ENCODE assay signal across 8 cellular contexts in genomic region chr5:54902817-54903473, GRCh38.
DNase-seq lines count a peak whose midpoint lies in the region; ATAC-seq and TF ChIP-seq lines count a peak whose summit lies in the region.

No MANE protein-coding gene starts in this region.

- no peaks in the 10 kb centered on the region for H3K36me3 Mint-ChIP-seq in activated naive CD4-positive, alpha-beta T cell treated with anti-CD3 and anti-CD28 coated beads, Interleukin-2, amount 10 ng/mL, durations not matched to agents 7 days and 5 days
- no peaks in the 10 kb centered on the region for H3K36me3 Mint-ChIP-seq in type B pancreatic cell

- TF ChIP-seq CTCF in type B pancreatic cell (conservative IDR thresholded peaks at IDR 0.05), result no peak

- peaks cover 45% of the 10 kb centered on the region for H3K4me1 Mint-ChIP-seq in activated naive CD4-positive, alpha-beta T cell treated with anti-CD3 and anti-CD28 coated beads, Interleukin-2, amount 10 ng/mL, durations not matched to agents 7 days and 5 days
- H3K4me1 Mint-ChIP-seq in type B pancreatic cell (ENCODE audit: unreplicated experiment), result peaks cover 5% of the 10 kb centered on the region

- peak overlapping the region; percentile 19 for H3K4me3 Mint-ChIP-seq in activated naive CD4-positive, alpha-beta T cell treated with anti-CD3 and anti-CD28 coated beads, Interleukin-2, amount 10 ng/mL, durations not matched to agents 7 days and 5 days
- H3K4me3 Mint-ChIP-seq in type B pancreatic cell, result no peak overlapping the region

- CTCF ChIA-PET in activated naive CD4-positive, alpha-beta T cell treated with anti-CD3 and anti-CD28 coated beads, Interleukin-2, amount 10 ng/mL, durations not matched to agents 7 days and 5 days (lab: Charles Lee), result interaction anchor here (0.7 to 8.9 kb wide), 14 partner anchors 8 to 386 kb away, joined by 3 to 148 read pairs (median 4); partner anchors contain the start of genes GPX8 and SNX18

- ATAC-seq in GM18511 (IDR thresholded peaks at IDR 0.05; ENCODE audit: unreplicated experiment), result peak; percentile 100
- ATAC-seq in GM21723 (IDR thresholded peaks at IDR 0.05; ENCODE audit: unreplicated experiment), result peak; percentile 100

- H3K27ac Mint-ChIP-seq in activated naive CD4-positive, alpha-beta T cell treated with anti-CD3 and anti-CD28 coated beads, Interleukin-2, amount 10 ng/mL, durations not matched to agents 7 days and 5 days, result peak overlapping the region; percentile 36
- no peak overlapping the region for H3K27ac Mint-ChIP-seq in type B pancreatic cell

- DNase-seq in LHCN-M2 (ENCODE audit: low read depth), result peak; percentile 100
- peak; percentile 77 for DNase-seq in activated naive CD4-positive, alpha-beta T cell treated with anti-CD3 and anti-CD28 coated beads, Interleukin-2, amount 10 ng/mL, durations not matched to agents 7 days and 5 days
- peak; percentile 28 to 49 (median 30) for DNase-seq in stimulated activated CD4-positive, alpha-beta T cell treated with anti-CD3 and anti-CD28 coated beads, Interleukin-12 subunit alpha, Interleukin-12 subunit beta, amount 100 ng/mL, for 48 hours (ENCODE audit: low read depth in 2 of 3, low spot score in 1 of 3)
- no peak for DNase-seq in cerebellar cortex (ENCODE audit: low spot score)
- no peak for DNase-seq in effector CD8-positive, alpha-beta T cell (lab: John Stamatoyannopoulos, UW)
- no peak for DNase-seq in type B pancreatic cell (ENCODE audit: extremely low spot score, unreplicated experiment)

- peaks cover 51% of the 10 kb centered on the region for H3K27me3 Mint-ChIP-seq in activated naive CD4-positive, alpha-beta T cell treated with anti-CD3 and anti-CD28 coated beads, Interleukin-2, amount 10 ng/mL, durations not matched to agents 7 days and 5 days
- H3K27me3 Mint-ChIP-seq in type B pancreatic cell, result peaks cover 39% of the 10 kb centered on the region

- H3K9me3 Mint-ChIP-seq in activated naive CD4-positive, alpha-beta T cell treated with anti-CD3 and anti-CD28 coated beads, Interleukin-2, amount 10 ng/mL, durations not matched to agents 7 days and 5 days, result no peaks in the 10 kb centered on the region
- no peaks in the 10 kb centered on the region for H3K9me3 Mint-ChIP-seq in type B pancreatic cell

Comparison
In these comparisons a context has a peak if more than half of its experiments do, and no peak if none do; other contexts are left out.
1. DNase-seq: peak in LHCN-M2 (single experiment), activated naive CD4-positive, alpha-beta T cell treated with anti-CD3 and anti-CD28 coated beads, Interleukin-2, amount 10 ng/mL, durations not matched to agents 7 days and 5 days (single experiment) and stimulated activated CD4-positive, alpha-beta T cell treated with anti-CD3 and anti-CD28 coated beads, Interleukin-12 subunit alpha, Interleukin-12 subunit beta, amount 100 ng/mL, for 48 hours (3 of 3); none in cerebellar cortex (single experiment), effector CD8-positive, alpha-beta T cell (single experiment) and type B pancreatic cell (single experiment).